Comparison of ENCODE assay signal across 7 cellular contexts in genomic region chr6:105424177-105424783, GRCh38. TPM values are rescaled to one million over a fixed set of nuclear protein-coding genes. Genes with fewer than 3 reads are reported as not detected.
A peak's percentile ranks its signal among the peaks of the same experiment; 100 is the strongest.
DNase-seq lines count a peak whose midpoint lies in the region; ATAC-seq and TF ChIP-seq lines count a peak whose summit lies in the region.

No MANE protein-coding gene starts in this region.

- H3K4me3 ChIP-seq in GM12875 (ENCODE audit: low read depth, low read length) (no peak overlapping the region), upper lobe of left lung (no peak overlapping the region)

- peak; percentile 63 for ATAC-seq in HG03196 (IDR thresholded peaks at IDR 0.05; ENCODE audit: unreplicated experiment)
- ATAC-seq in omental fat pad (ENCODE audit: low FRiP score), result peak; percentile 71
- ATAC-seq in upper lobe of left lung (ENCODE audit: low FRiP score in 2 of 2), result peak; percentile 64 to 78

- 13 to 14% methylated on average over 7 of the region's 7 CpGs for WGBS in upper lobe of left lung, 2 donors

- H3K36me3 ChIP-seq in upper lobe of left lung, result no peaks in the 10 kb centered on the region

- no peaks in the 10 kb centered on the region for H3K9me3 ChIP-seq in upper lobe of left lung

- no peak for TF ChIP-seq EP300 in upper lobe of left lung (IDR thresholded peaks at IDR 0.05)

- H3K4me1 ChIP-seq in upper lobe of left lung, result peaks cover 6 to 11% (median 9%) of the 10 kb centered on the region in 4 donors

- H3K27me3 ChIP-seq in upper lobe of left lung, result no peaks in the 10 kb centered on the region

- no peak overlapping the region for H3K27ac ChIP-seq in upper lobe of left lung

- no peak for TF ChIP-seq POLR2A in erythroblast (IDR thresholded peaks at IDR 0.05; ENCODE audit: low read length)
- no peak for TF ChIP-seq POLR2A in upper lobe of left lung (IDR thresholded peaks at IDR 0.05)

- peak; percentile 57; the same call in 1 of the 2 replicates for TF ChIP-seq CTCF in GM12875 (IDR thresholded peaks at IDR 0.05; ENCODE audit: borderline replicate concordance, insufficient read depth, low read depth, low read length)
- no peak for TF ChIP-seq CTCF in omental fat pad (IDR thresholded peaks at IDR 0.05)
- TF ChIP-seq CTCF in upper lobe of left lung (IDR thresholded peaks at IDR 0.05), result peak; percentile 54 to 67 (median 64)

- peak; percentile 40 to 45 for DNase-seq in NOMO-1 (lab: John Stamatoyannopoulos, UW; ENCODE audit: unreplicated experiment in 2 of 2)
- peak; percentile 28 to 29 for DNase-seq in activated CD8-positive, alpha-beta memory T cell treated with anti-CD3 and anti-CD28 coated beads for 4 hours (ENCODE audit: low read depth in 2 of 2)
- DNase-seq in erythroblast (lab: John Stamatoyannopoulos, UW), result peak; percentile 65 to 80
- DNase-seq in omental fat pad (ENCODE audit: low spot score), result peak; percentile 51
- DNase-seq in upper lobe of left lung, result no peak

RNA-seq across cellular contexts. Expression of gene PREP, which starts 21.4 kb away (rescaled TPM):
- total RNA-seq in omental fat pad (10 to 100 TPM; 18.1 to 29.9 (median 23.6) TPM), upper lobe of left lung (10 to 100 TPM; 12.1 to 31.0 (median 28.9) TPM)

Comparison
In these comparisons a context has a peak if more than half of its experiments do, and no peak if none do; other contexts are left out.
1. CTCF ChIP-seq: peak in GM12875 (single experiment) and upper lobe of left lung (6 of 6); none in omental fat pad (0 of 3).
2. DNase-seq: peak in NOMO-1 (2 of 2), activated CD8-positive, alpha-beta memory T cell treated with anti-CD3 and anti-CD28 coated beads for 4 hours (2 of 2), erythroblast (2 of 2) and omental fat pad (single experiment); none in upper lobe of left lung (0 of 2).
3. Peak in every context shown above with its lines, with median percentiles within 50 percentile points of each other: ATAC-seq.